In genomic region chr21:41924355-41924754, GRCh38 we compare ENCODE assay signal across 13 cellular contexts. TPM values are rescaled to one million over a fixed set of nuclear protein-coding genes. Genes with fewer than 3 reads are reported as not detected.
A peak's percentile ranks its signal among the peaks of the same experiment; 100 is the strongest.
DNase-seq lines count a peak whose midpoint lies in the region; ATAC-seq and TF ChIP-seq lines count a peak whose summit lies in the region.
"Had no signal": no experiment of that assay in that cellular context is flagged by ENCODE, and none has a peak within 500 bp of the region (broad histone marks: within the 10 kb centered on the region; RNA-seq: fewer than 3 reads in every experiment).

No MANE protein-coding gene starts in this region.

- H2BK5ac ChIP-seq in mesenchymal stem cell (ENCODE audit: low read depth, low read length, poor library complexity, severe bottlenecking): no peak overlapping the region

- H3K36me3 ChIP-seq in mesenchymal stem cell (ENCODE audit: control insufficient read depth in 1 of 2, insufficient read depth in 2 of 2, low read depth in 1 of 2, low read length in 2 of 2): peaks cover 10 to 15% of the 10 kb centered on the region in 2 experiments
- H3K36me3 ChIP-seq in tibial nerve: peaks cover 0 to 8% (median 0%) of the 10 kb centered on the region in 3 donors

- H3K4ac ChIP-seq in mesenchymal stem cell (ENCODE audit: low read depth in 1 of 2, low read length in 2 of 2): no peak overlapping the region

- peak overlapping the region; percentile 87 for H3K27ac Mint-ChIP-seq in activated naive CD8-positive, alpha-beta T cell
- H3K27ac Mint-ChIP-seq in activated naive CD8-positive, alpha-beta T cell treated with anti-CD3 and anti-CD28 coated beads for 36 hours: no peak overlapping the region

- no peak for TF ChIP-seq EP300 in tibial nerve (IDR thresholded peaks at IDR 0.05)

- H4K8ac ChIP-seq in mesenchymal stem cell (ENCODE audit: low read length): no peak overlapping the region

- no peaks in the 10 kb centered on the region for H3K27me3 Mint-ChIP-seq in activated naive CD8-positive, alpha-beta T cell
- no peaks in the 10 kb centered on the region for H3K27me3 Mint-ChIP-seq in activated naive CD8-positive, alpha-beta T cell treated with anti-CD3 and anti-CD28 coated beads for 36 hours

- H3K27ac ChIP-seq in mesenchymal stem cell (ENCODE audit: low read length, poor library complexity, severe bottlenecking): no peak overlapping the region
- peak overlapping the region; percentile 18 to 90 (median 89) for H3K27ac ChIP-seq in tibial nerve
- H3K27ac ChIP-seq: GM23248, VCaP had no signal

- no peak overlapping the region for H2BK15ac ChIP-seq in mesenchymal stem cell (ENCODE audit: low read depth, poor library complexity, severe bottlenecking)

- H3K9me3 ChIP-seq in mesenchymal stem cell (ENCODE audit: control insufficient read depth, low read length) (no peaks in the 10 kb centered on the region), tibial nerve (no peaks in the 10 kb centered on the region)

- H3K9me3 Mint-ChIP-seq in activated naive CD8-positive, alpha-beta T cell (ENCODE audit: low read depth): no peaks in the 10 kb centered on the region
- H3K9me3 Mint-ChIP-seq in activated naive CD8-positive, alpha-beta T cell treated with anti-CD3 and anti-CD28 coated beads for 36 hours: no peaks in the 10 kb centered on the region

- no peak overlapping the region for H4K91ac ChIP-seq in mesenchymal stem cell (ENCODE audit: low read length)

- no peak for DNase-seq in activated naive CD8-positive, alpha-beta T cell treated with anti-CD3 and anti-CD28 coated beads for 36 hours
- peak; percentile 55 for DNase-seq in choroid plexus epithelial cell (ENCODE audit: low read depth)
- peak; percentile 15 for DNase-seq in mesenchymal stem cell
- no peak for DNase-seq in tibial nerve (ENCODE audit: low spot score in 2 of 2)
- no peak for DNase-seq in LoVo (ENCODE audit: low spot score)
- DNase-seq in stimulated activated CD8-positive, alpha-beta memory T cell treated with anti-CD3 and anti-CD28 coated beads, Interleukin-4, amount 100 ng/mL, for 48 hours: no peak
- DNase-seq: effector memory CD4-positive, alpha-beta T cell; KBM-7; RPMI8226 had no signal

- no peaks in the 10 kb centered on the region for H3K27me3 ChIP-seq in mesenchymal stem cell (ENCODE audit: control insufficient read depth in 1 of 2, insufficient read depth in 1 of 2, low read length in 2 of 2)
- no peaks in the 10 kb centered on the region for H3K27me3 ChIP-seq in tibial nerve

- peak overlapping the region in 1 of 2 experiments; percentile 42 for H2BK12ac ChIP-seq in mesenchymal stem cell (ENCODE audit: low read length in 2 of 2)

- peaks cover 8% of the 10 kb centered on the region for H3K4me1 ChIP-seq in mesenchymal stem cell (ENCODE audit: control insufficient read depth, insufficient read depth, low read depth, low read length)
- H3K4me1 ChIP-seq in tibial nerve: peaks cover 0 to 80% (median 27%) of the 10 kb centered on the region in 4 donors

- peak overlapping the region; percentile 94 for H3K9ac ChIP-seq in mesenchymal stem cell (ENCODE audit: low read length)
- H3K9ac ChIP-seq: GM23248 had no signal

- no peak overlapping the region for H2AFZ ChIP-seq in mesenchymal stem cell (ENCODE audit: low read depth, low read length)
- H2AFZ ChIP-seq: GM23248 had no signal

- H2AK5ac ChIP-seq in mesenchymal stem cell (ENCODE audit: low read length, severe bottlenecking): no peak overlapping the region

- H3K18ac ChIP-seq in mesenchymal stem cell (ENCODE audit: low read depth in 1 of 2, low read length in 2 of 2): no peak overlapping the region

- H3K36me3 Mint-ChIP-seq in activated naive CD8-positive, alpha-beta T cell: peaks cover 3% of the 10 kb centered on the region
- peaks cover 5% of the 10 kb centered on the region for H3K36me3 Mint-ChIP-seq in activated naive CD8-positive, alpha-beta T cell treated with anti-CD3 and anti-CD28 coated beads for 36 hours

- no peak overlapping the region for H3K14ac ChIP-seq in mesenchymal stem cell (ENCODE audit: low read length in 2 of 2)

- no peak for ATAC-seq in HG03439 (IDR thresholded peaks at IDR 0.05; ENCODE audit: unreplicated experiment)

- H3K4me3 ChIP-seq in choroid plexus epithelial cell (ENCODE audit: low read depth, low read length): no peak overlapping the region
- H3K4me3 ChIP-seq in mesenchymal stem cell (ENCODE audit: insufficient read depth in 1 of 2, low read depth in 1 of 2, low read length in 2 of 2): peak overlapping the region in 1 of 2 experiments; percentile 69
- H3K4me3 ChIP-seq in tibial nerve: peak overlapping the region in 1 of 4 donors; percentile 32
- H3K4me3 ChIP-seq: GM23248 had no signal

- TF ChIP-seq CTCF in choroid plexus epithelial cell (conservative IDR thresholded peaks at IDR 0.05; ENCODE audit: low read depth, low read length) (no peak), tibial nerve (IDR thresholded peaks at IDR 0.05) (no peak)

- no peak overlapping the region for H2BK120ac ChIP-seq in mesenchymal stem cell (ENCODE audit: low read depth, low read length)

- H3K4me3 Mint-ChIP-seq in activated naive CD8-positive, alpha-beta T cell: no peak overlapping the region
- no peak overlapping the region for H3K4me3 Mint-ChIP-seq in activated naive CD8-positive, alpha-beta T cell treated with anti-CD3 and anti-CD28 coated beads for 36 hours

- H3K4me2 ChIP-seq in mesenchymal stem cell (ENCODE audit: low read length, poor library complexity, severe bottlenecking): no peak overlapping the region

- no peak overlapping the region for H3K23ac ChIP-seq in mesenchymal stem cell (ENCODE audit: low read length in 2 of 2)

- no peak for TF ChIP-seq POLR2A in tibial nerve (IDR thresholded peaks at IDR 0.05)

- 95% methylated on average over 6 of the region's 6 CpGs for WGBS in mesenchymal stem cell
- WGBS in tibial nerve, 2 donors: 41 to 46% methylated on average over 6 of the region's 6 CpGs

- H3K4me1 Mint-ChIP-seq in activated naive CD8-positive, alpha-beta T cell (ENCODE audit: low read depth): peaks cover 59% of the 10 kb centered on the region
- H3K4me1 Mint-ChIP-seq in activated naive CD8-positive, alpha-beta T cell treated with anti-CD3 and anti-CD28 coated beads for 36 hours: peaks cover 62% of the 10 kb centered on the region

- H3K79me1 ChIP-seq in mesenchymal stem cell (replicated peaks; ENCODE audit: low read length, poor library complexity, severe bottlenecking): peaks cover 31% of the 10 kb centered on the region

RNA-seq across cellular contexts. Expression of gene C2CD2, which starts 29.5 kb away (rescaled TPM):
- total RNA-seq in activated naive CD8-positive, alpha-beta T cell treated with anti-CD3 and anti-CD28 coated beads for 36 hours: 1 to 10 TPM; 6.3 to 7.6 TPM
- 11.4 TPM for polyA plus RNA-seq in mesenchymal stem cell (2013, experiment 1 of 2)
- 11.3 TPM for polyA plus RNA-seq in mesenchymal stem cell (2013, experiment 2 of 2)
- total RNA-seq in tibial nerve: 10 to 100 TPM; 37.5 to 63.9 (median 51.6) TPM

RNA-seq across cellular contexts. Expression of gene PRDM15, which starts 45.2 kb away (rescaled TPM):
- 10 to 100 TPM in 1 of 2 experiments, 1 to 10 TPM in 1; 9.3 to 10.1 TPM for total RNA-seq in activated naive CD8-positive, alpha-beta T cell treated with anti-CD3 and anti-CD28 coated beads for 36 hours
- 2.5 TPM for polyA plus RNA-seq in mesenchymal stem cell (2013, experiment 1 of 2)
- 2.1 TPM for polyA plus RNA-seq in mesenchymal stem cell (2013, experiment 2 of 2)
- total RNA-seq in tibial nerve: 10 to 100 TPM; 11.8 to 33.7 (median 18.5) TPM

Comparison
In these comparisons a context has a peak if more than half of its experiments do, and no peak if none do; other contexts are left out.
1. DNase-seq: peak in choroid plexus epithelial cell (single experiment) and mesenchymal stem cell (single experiment); none in activated naive CD8-positive, alpha-beta T cell treated with anti-CD3 and anti-CD28 coated beads for 36 hours (single experiment), tibial nerve (0 of 2), LoVo (single experiment) and stimulated activated CD8-positive, alpha-beta memory T cell treated with anti-CD3 and anti-CD28 coated beads, Interleukin-4, amount 100 ng/mL, for 48 hours (single experiment).
2. RNA of gene C2CD2, which starts 29.5 kb away (total RNA-seq): 37.5 to 63.9 TPM in tibial nerve; 6.3 to 7.6 TPM in activated naive CD8-positive, alpha-beta T cell treated with anti-CD3 and anti-CD28 coated beads for 36 hours; every median in the first group is over 4 times any median in the second.